In the genomic region with DNA sequence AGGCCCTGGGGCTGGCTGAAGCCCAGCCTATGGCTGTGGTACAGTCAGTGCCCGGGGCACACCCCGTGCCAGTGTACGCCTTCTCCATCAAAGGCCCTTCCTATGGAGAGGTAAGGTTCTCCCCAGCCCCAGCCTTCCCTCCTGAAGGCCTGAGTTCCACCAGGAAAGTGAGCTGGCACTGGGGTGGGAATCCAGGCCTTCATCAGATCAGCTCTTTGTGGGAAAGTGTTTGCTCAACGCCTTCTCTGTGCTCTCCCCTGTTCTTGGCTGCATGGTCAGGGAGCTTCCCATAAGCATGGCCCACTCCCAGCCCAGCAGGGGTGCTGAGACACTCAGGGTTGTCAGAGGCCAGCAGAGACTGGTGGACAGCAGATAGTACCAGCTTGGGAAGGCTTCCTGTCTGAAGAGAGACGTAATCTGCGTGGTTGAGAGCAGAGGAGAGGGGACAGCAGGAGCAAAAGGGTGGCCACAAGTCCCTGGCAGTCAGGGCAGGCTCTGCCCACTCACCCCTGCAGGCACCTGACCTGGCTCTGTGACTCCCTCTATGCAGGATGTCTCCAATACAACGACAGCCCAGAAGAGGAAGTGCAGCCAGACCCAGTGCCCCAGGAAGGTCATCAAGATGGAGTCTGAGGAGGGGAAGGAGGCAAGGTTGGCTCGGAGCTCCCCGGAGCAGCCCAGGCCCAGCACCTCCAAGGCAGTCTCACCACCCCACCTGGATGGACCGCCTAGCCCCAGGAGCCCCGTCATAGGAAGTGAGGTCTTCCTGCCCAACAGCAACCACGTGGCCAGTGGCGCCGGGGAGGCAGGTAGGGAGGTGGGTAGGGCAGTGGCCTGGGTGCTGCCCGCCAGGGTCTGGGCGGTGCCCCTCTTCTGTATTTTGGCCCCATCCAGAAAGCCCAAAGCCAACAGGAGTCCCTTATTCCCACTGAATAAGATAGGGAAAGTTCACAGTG, we compare ENCODE assay signal across 1 cellular context.
TF ChIP-seq lines count a peak whose summit lies in the region.

No MANE protein-coding gene starts in this region.

TF ChIP-seq in HepG2, 621 proteins besides CTCF, POLR2A, EP300 and RAD21:
- TF ChIP-seq, protein P1, sequence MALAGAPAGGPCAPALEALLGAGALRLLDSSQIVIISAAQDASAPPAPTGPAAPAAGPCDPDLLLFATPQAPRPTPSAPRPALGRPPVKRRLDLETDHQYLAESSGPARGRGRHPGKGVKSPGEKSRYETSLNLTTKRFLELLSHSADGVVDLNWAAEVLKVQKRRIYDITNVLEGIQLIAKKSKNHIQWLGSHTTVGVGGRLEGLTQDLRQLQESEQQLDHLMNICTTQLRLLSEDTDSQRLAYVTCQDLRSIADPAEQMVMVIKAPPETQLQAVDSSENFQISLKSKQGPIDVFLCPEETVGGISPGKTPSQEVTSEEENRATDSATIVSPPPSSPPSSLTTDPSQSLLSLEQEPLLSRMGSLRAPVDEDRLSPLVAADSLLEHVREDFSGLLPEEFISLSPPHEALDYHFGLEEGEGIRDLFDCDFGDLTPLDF (CRISPR knock-in tag; IDR thresholded peaks at IDR 0.05): no peak
- no peak for TF ChIP-seq ZNF263 (CRISPR knock-in tag; IDR thresholded peaks at IDR 0.05)
- TF ChIP-seq JDP2 (CRISPR knock-in tag; IDR thresholded peaks at IDR 0.05; ENCODE audit: borderline replicate concordance): no peak
- TF ChIP-seq YEATS2 (CRISPR knock-in tag; IDR thresholded peaks at IDR 0.05; ENCODE audit: borderline replicate concordance): no peak
- TF ChIP-seq, protein P2, sequence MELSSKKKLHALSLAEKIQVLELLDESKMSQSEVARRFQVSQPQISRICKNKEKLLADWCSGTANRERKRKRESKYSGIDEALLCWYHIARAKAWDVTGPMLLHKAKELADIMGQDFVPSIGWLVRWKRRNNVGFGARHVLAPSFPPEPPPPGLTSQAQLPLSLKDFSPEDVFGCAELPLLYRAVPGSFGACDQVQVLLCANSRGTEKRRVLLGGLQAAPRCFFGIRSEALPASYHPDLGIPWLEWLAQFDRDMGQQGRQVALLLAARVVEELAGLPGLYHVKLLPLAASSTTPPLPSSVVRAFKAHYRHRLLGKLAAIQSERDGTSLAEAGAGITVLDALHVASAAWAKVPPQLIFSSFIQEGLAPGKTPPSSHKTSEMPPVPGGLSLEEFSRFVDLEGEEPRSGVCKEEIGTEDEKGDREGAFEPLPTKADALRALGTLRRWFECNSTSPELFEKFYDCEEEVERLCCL (CRISPR knock-in tag; IDR thresholded peaks at IDR 0.05; ENCODE audit: borderline replicate concordance): no peak
- no peak for TF ChIP-seq ZNF260 (CRISPR knock-in tag; IDR thresholded peaks at IDR 0.05; ENCODE audit: borderline replicate concordance, low read depth)
- no peak for TF ChIP-seq ZNF12 (CRISPR knock-in tag; IDR thresholded peaks at IDR 0.05)
- TF ChIP-seq KDM5A (IDR thresholded peaks at IDR 0.05; ENCODE audit: borderline replicate concordance, low read length): no peak
- no peak for TF ChIP-seq ISL2 (CRISPR knock-in tag; IDR thresholded peaks at IDR 0.05)
- TF ChIP-seq ZNF75D (CRISPR knock-in tag; IDR thresholded peaks at IDR 0.05; ENCODE audit: borderline replicate concordance): no peak
- TF ChIP-seq ZNF749 (CRISPR knock-in tag; IDR thresholded peaks at IDR 0.05; ENCODE audit: borderline replicate concordance): no peak
- no peak for TF ChIP-seq RBFOX2 (IDR thresholded peaks at IDR 0.05; ENCODE audit: low read depth, low read length)
- TF ChIP-seq ZNF766 (CRISPR knock-in tag; IDR thresholded peaks at IDR 0.05; ENCODE audit: borderline replicate concordance): no peak
- no peak for TF ChIP-seq SP2 (CRISPR knock-in tag; IDR thresholded peaks at IDR 0.05)
- TF ChIP-seq MXI1 (IDR thresholded peaks at IDR 0.05; ENCODE audit: borderline replicate concordance, low read depth, low read length): no peak
- TF ChIP-seq ZNF782 (CRISPR knock-in tag; IDR thresholded peaks at IDR 0.05; ENCODE audit: borderline replicate concordance): no peak
